In the genomic region with DNA sequence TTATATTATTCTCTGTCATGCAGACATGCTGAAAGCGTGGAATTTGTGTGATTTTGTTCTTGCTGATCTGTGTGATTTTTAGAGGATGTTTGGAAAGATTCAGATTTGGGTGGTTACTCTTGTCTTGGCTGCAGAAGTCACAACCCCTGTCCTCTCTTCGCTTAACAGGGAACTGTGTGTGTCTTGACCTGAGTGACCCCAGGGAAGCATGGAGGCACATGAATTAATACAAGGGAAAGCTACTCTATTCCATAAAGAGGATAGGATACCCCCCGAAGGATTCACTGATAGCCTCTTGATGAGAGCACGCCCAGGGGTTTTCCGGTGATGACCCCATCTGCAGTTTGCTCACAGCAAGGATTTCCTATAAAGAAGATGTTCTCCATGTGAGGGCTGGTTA, we compare ENCODE assay signal across 6 cellular contexts.
A peak's percentile ranks its signal among the peaks of the same experiment; 100 is the strongest.
DNase-seq lines count a peak whose midpoint lies in the region; ATAC-seq and TF ChIP-seq lines count a peak whose summit lies in the region.
"Not testable (repeated sequence)": the region's sequence is repeated elsewhere in the genome, so short reads cannot be mapped to it uniquely, and the experiment has no call there.

No MANE protein-coding gene starts in this region.

- not testable (repeated sequence) for H3K27ac ChIP-seq in IMR-90 (ENCODE audit: insufficient read depth, low read length); liver (ENCODE audit: low read depth in 1 of 2, low read length in 2 of 2); sigmoid colon
- peak overlapping the region; percentile 60 for H3K27ac ChIP-seq in vagina

- BruUV-seq in IMR-90 (replicated peaks; lab: Mats Ljungman, UMichigan): not testable (repeated sequence)

- not testable (repeated sequence) for H4K91ac ChIP-seq in IMR-90 (ENCODE audit: insufficient read depth, low read depth, low read length)

- not testable (repeated sequence) for H2AFZ ChIP-seq in IMR-90 (replicated peaks; ENCODE audit: low read length, poor library complexity)

- H3K4me2 ChIP-seq in IMR-90 (ENCODE audit: low read depth, low read length): not testable (repeated sequence)

- not testable (repeated sequence) for TF ChIP-seq RAD21 in IMR-90 (IDR thresholded peaks at IDR 0.05; ENCODE audit: low read length); liver (IDR thresholded peaks at IDR 0.05)

- DNase-seq in IMR-90; vagina (ENCODE audit: extremely low spot score in 2 of 2): not testable (repeated sequence)
- DNase-seq in ecto neural progenitor cell (ENCODE audit: low spot score): peak; percentile 6
- peak; percentile 1 for DNase-seq in mesenteric fat pad (ENCODE audit: low spot score)
- peak; percentile 30 for DNase-seq in sigmoid colon

- H3K18ac ChIP-seq in IMR-90 (ENCODE audit: low read depth, low read length): not testable (repeated sequence)

- H3K36me3 ChIP-seq in IMR-90 (ENCODE audit: control insufficient read depth, insufficient read depth, low read length); liver (ENCODE audit: control insufficient read depth in 4 of 4, insufficient read depth in 3 of 4, low read depth in 1 of 4, low read length in 3 of 4); sigmoid colon; vagina: not testable (repeated sequence)

- H2AK5ac ChIP-seq in IMR-90 (ENCODE audit: low read depth, low read length): 0 out of 2 replicates have a peak overlapping the region, but pooled peaks have one; percentile 9

- not testable (repeated sequence) for H4K8ac ChIP-seq in IMR-90 (ENCODE audit: low read depth in 2 of 2, low read length in 2 of 2)

- WGBS in IMR-90 (ENCODE audit: extremely low coverage in 2 of 2, insufficient read length in 1 of 2), 2 experiments: no CpG with 5 or more reads among the region's 5 CpGs
- WGBS in liver: 70% methylated on average over 4 of the region's 5 CpGs
- WGBS in sigmoid colon, 2 donors: 82 to 87% methylated on average over 4 of the region's 5 CpGs

- intact Hi-C loops in IMR-90 (cut with micrococcal nuclease); sigmoid colon (cut with DNase I); vagina (cut with DNase I): not testable (repeated sequence)

- not testable (repeated sequence) for TF ChIP-seq CTCF in IMR-90 (conservative IDR thresholded peaks at IDR 0.05; ENCODE audit: low read depth, low read length); liver (IDR thresholded peaks at IDR 0.05; ENCODE audit: low read depth, low read length, missing input control); sigmoid colon (IDR thresholded peaks at IDR 0.05); vagina (IDR thresholded peaks at IDR 0.05)

- H3K4me1 ChIP-seq in IMR-90 (ENCODE audit: control insufficient read depth, insufficient read depth, low read length); liver (ENCODE audit: control insufficient read depth in 4 of 4, insufficient read depth in 4 of 4, low read length in 3 of 4); sigmoid colon; vagina: not testable (repeated sequence)

- dilution Hi-C loops in IMR-90 (cut with HindIII; ENCODE audit: low sequenced_read_pairs, unreplicated experiment): not testable (repeated sequence)

- ATAC-seq in IMR-90 (ENCODE audit: low read depth): not testable (repeated sequence)

- H2BK20ac ChIP-seq in IMR-90 (ENCODE audit: low read depth, low read length): not testable (repeated sequence)

- not testable (repeated sequence) for H4K20me1 ChIP-seq in IMR-90 (ENCODE audit: insufficient read depth, low read length)

- TF ChIP-seq EP300 in sigmoid colon (IDR thresholded peaks at IDR 0.05): not testable (repeated sequence)

- H3K79me1 ChIP-seq in IMR-90 (ENCODE audit: low read depth in 1 of 2, low read length in 2 of 2): not testable (repeated sequence)

- in situ Hi-C loops in IMR-90 (cut with MboI; ENCODE audit: low sequenced_read_pairs): not testable (repeated sequence)

- H3K9me3 ChIP-seq in IMR-90 (ENCODE audit: control insufficient read depth, insufficient read depth, low read length); liver (ENCODE audit: control insufficient read depth in 4 of 4, low read length in 3 of 4); sigmoid colon; vagina: not testable (repeated sequence)

- H3K4ac ChIP-seq in IMR-90 (ENCODE audit: low read depth, low read length): not testable (repeated sequence)

- not testable (repeated sequence) for H3K14ac ChIP-seq in IMR-90 (replicated peaks; ENCODE audit: low read depth, low read length)

- H2AK9ac ChIP-seq in IMR-90 (replicated peaks; ENCODE audit: low read depth, low read length, poor library complexity): not testable (repeated sequence)

- not testable (repeated sequence) for H2BK5ac ChIP-seq in IMR-90 (ENCODE audit: low read depth, low read length, poor library complexity, severe bottlenecking)

- not testable (repeated sequence) for H2BK15ac ChIP-seq in IMR-90 (ENCODE audit: low read depth, low read length)

- not testable (repeated sequence) for H3K27me3 ChIP-seq in IMR-90 (ENCODE audit: control insufficient read depth, insufficient read depth, low read length); liver (ENCODE audit: control insufficient read depth in 4 of 4, insufficient read depth in 4 of 4, low read length in 3 of 4); sigmoid colon; vagina

- H3K4me3 ChIP-seq in IMR-90 (ENCODE audit: insufficient read depth, low read depth, low read length); liver (ENCODE audit: low read depth in 1 of 3, low read length in 3 of 3); sigmoid colon; vagina: not testable (repeated sequence)

- H3K56ac ChIP-seq in IMR-90 (ENCODE audit: extremely low read depth, insufficient read depth, low read length): not testable (repeated sequence)

- H3K9me1 ChIP-seq in IMR-90 (ENCODE audit: insufficient read depth, low read length): not testable (repeated sequence)

- POLR2A ChIA-PET in IMR-90 (lab: Charles Lee; ENCODE audit: unreplicated experiment): not testable (repeated sequence)

- H4K5ac ChIP-seq in IMR-90 (ENCODE audit: low read depth, low read length): not testable (repeated sequence)

- not testable (repeated sequence) for H3K23ac ChIP-seq in IMR-90 (ENCODE audit: low read depth, low read length)

- CTCF ChIA-PET in IMR-90 (lab: Yijun Ruan, JAX): not testable (repeated sequence)

- not testable (repeated sequence) for H3K9ac ChIP-seq in IMR-90 (ENCODE audit: low read depth, low read length); liver (ENCODE audit: low read depth in 1 of 2, low read length in 2 of 2)

- H2BK120ac ChIP-seq in IMR-90 (ENCODE audit: low read depth, low read length): not testable (repeated sequence)

- TF ChIP-seq POLR2A in IMR-90 (IDR thresholded peaks at IDR 0.05; ENCODE audit: low read depth, low read length); sigmoid colon (IDR thresholded peaks at IDR 0.05); vagina (IDR thresholded peaks at IDR 0.05): not testable (repeated sequence)

TF ChIP-seq in liver, 16 proteins besides CTCF, POLR2A, EP300 and RAD21:
- TF ChIP-seq NR2F2 (IDR thresholded peaks at IDR 0.05): peak; percentile 70
TF ChIP-seq in liver: peak in this region for 1; not testable (repeated sequence) for 15.
